In the genomic region with DNA sequence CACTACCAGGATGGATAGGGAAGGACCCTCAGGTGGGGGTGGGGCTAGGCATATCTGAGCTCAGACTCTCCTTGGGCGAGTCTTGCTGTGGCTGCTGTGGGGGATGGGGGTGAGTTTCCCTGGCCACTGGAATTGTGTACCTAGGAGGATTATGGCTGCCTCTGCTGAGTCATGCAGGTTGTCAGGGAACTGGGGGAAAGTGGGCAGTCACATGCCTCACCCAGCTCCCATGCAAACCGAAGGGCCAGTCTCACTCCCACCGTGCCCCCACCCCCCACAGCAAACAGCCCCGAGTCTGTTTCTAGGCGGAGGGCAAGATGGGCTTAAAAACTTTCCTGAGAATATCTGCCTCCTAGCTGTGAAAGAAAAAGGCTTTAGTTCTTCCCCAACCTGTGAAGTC, we compare ENCODE assay signal across 1 cellular context.
TF ChIP-seq lines count a peak whose summit lies in the region.

No MANE protein-coding gene starts in this region.

TF ChIP-seq in GM23338, 12 proteins besides CTCF, POLR2A, EP300 and RAD21 (continued from another document):
- no peak for TF ChIP-seq REST (IDR thresholded peaks at IDR 0.05; ENCODE audit: unreplicated experiment)
- TF ChIP-seq STAT1 (IDR thresholded peaks at IDR 0.05; ENCODE audit: unreplicated experiment): no peak
- no peak for TF ChIP-seq CREB1 (CRISPR knock-in tag; IDR thresholded peaks at IDR 0.05; ENCODE audit: low read depth)
- TF ChIP-seq ETS1 (IDR thresholded peaks at IDR 0.05): no peak
- no peak for TF ChIP-seq ZNF114 (CRISPR knock-in tag; IDR thresholded peaks at IDR 0.05)
- no peak for TF ChIP-seq ZNF462 (CRISPR knock-in tag; IDR thresholded peaks at IDR 0.05)
TF ChIP-seq in GM23338: peak in this region for 0.
